ENCODE assay signal across 9 cellular contexts in the genomic region with DNA sequence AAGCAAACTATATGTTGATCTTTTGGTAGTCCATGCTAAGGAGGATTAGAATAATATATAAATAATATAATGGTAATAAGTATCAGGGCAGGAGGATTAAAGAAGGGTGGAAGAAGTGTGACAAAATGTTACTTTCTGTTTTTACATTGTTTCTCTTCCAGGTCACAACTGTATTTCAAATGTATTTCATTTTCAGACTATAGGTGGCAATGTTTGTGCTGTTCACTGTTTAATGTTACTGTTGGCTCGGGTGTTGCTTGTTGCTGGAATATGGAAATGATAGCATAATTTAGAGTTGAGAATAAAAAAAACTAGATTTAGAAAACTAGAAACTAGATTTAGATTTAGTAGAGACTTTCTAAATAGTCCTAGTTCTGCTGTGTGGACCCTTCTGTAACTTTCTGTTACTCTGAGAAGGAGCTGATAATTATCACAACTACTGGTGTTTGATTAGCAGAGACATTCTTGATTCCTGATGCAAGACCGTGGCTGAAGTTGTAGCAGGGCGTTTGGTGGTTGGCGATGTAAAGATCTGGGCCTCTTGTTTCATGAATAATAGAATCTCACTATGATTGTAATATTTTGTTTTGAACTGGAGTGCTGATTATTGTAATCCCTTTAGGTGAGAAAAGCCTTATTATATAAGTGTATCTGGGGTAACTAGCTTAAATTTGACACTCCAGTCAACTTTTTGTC. TPM values are rescaled to one million over a fixed set of nuclear protein-coding genes. Genes with fewer than 3 reads are reported as not detected.
A peak's percentile ranks its signal among the peaks of the same experiment; 100 is the strongest.
DNase-seq lines count a peak whose midpoint lies in the region; ATAC-seq, FAIRE-seq and TF ChIP-seq lines count a peak whose summit lies in the region.
"Had no signal": no experiment of that assay in that cellular context is flagged by ENCODE, and none has a peak within 500 bp of the region (broad histone marks: within the 10 kb centered on the region; RNA-seq: fewer than 3 reads in every experiment).

No MANE protein-coding gene starts in this region.

- in situ Hi-C loops in K562 (cut with MboI): no loop called here

- WGBS in K562 (ENCODE audit: insufficient coverage, low coverage, missing lambda C conversion rate): 2% methylated on average over 4 of the region's 4 CpGs

- TF ChIP-seq POLR2A in K562 (conservative IDR thresholded peaks at IDR 0.05): no peak

- no peak overlapping the region for H3K4me3 ChIP-seq in K562
- no peak overlapping the region for H3K4me3 ChIP-seq in neural cell (ENCODE audit: low read length)
- H3K4me3 ChIP-seq: BLaER1 treated with 17β-estradiol and CSF1 and Interleukin-3, amounts not matched to agents 10 nM and 100 nM had no signal

- BruUV-seq in K562 (replicated peaks; lab: Mats Ljungman, UMichigan): no TSS peak

- TF ChIP-seq CTCF in K562 (IDR thresholded peaks at IDR 0.05 in 2 of 3, conservative IDR thresholded peaks at IDR 0.05 in 1 of 3; ENCODE audit: insufficient read depth in 2 of 3, low read depth in 1 of 3, low read length in 3 of 3) (peak in 2 of 3 experiments; percentile 19 to 54; a peak in 4 of 6 replicates), neural cell (IDR thresholded peaks at IDR 0.05; ENCODE audit: poor library complexity, severe bottlenecking) (peak; percentile 61)

- DNase-seq in NCI-H1105 treated with DMSO at 0.1 percent for 48 hours (lab: John Stamatoyannopoulos, UW) (peak; percentile 11), NCI-H1105 (lab: John Stamatoyannopoulos, UW) (no peak), K562 (ENCODE audit: extremely low read depth in 1 of 4, low spot score in 3 of 4) (peak in 2 of 4 experiments; percentile 23 to 27), T-helper 9 cell (no peak), GOT3 (lab: John Stamatoyannopoulos, UW) (no peak)

- peak overlapping the region; percentile 23; the same call in 2 of the 3 replicates for H3K27ac ChIP-seq in K562 (ENCODE audit: extremely low read depth, low read depth, low read length)
- no peak overlapping the region for H3K27ac ChIP-seq in neural cell (ENCODE audit: low read length)
- H3K27ac ChIP-seq: BLaER1 treated with 17β-estradiol and CSF1 and Interleukin-3, amounts not matched to agents 10 nM and 100 nM had no signal

- no peaks in the 10 kb centered on the region for H3K9me2 ChIP-seq in neural cell (ENCODE audit: insufficient read depth, low read length)

- no peak overlapping the region for H3K9ac ChIP-seq in K562 (ENCODE audit: insufficient read depth in 1 of 2, low read depth in 2 of 2, low read length in 2 of 2)
- no peak overlapping the region for H3K9ac ChIP-seq in neural cell (ENCODE audit: low read length)
- H3K9ac ChIP-seq: BLaER1 treated with 17β-estradiol and CSF1 and Interleukin-3, amounts not matched to agents 10 nM and 100 nM had no signal

- peak; percentile 57 for FAIRE-seq in K562 (lab: Jason Lieb, UNC)

- TF ChIP-seq RAD21 in K562 (CRISPR knock-in tag; conservative IDR thresholded peaks at IDR 0.05 in 1 of 2, IDR thresholded peaks at IDR 0.05 in 1 of 2): peak; percentile 39 to 70
- peak; percentile 64 for TF ChIP-seq RAD21 in neural cell (conservative IDR thresholded peaks at IDR 0.05)

- H2AFZ ChIP-seq in K562 (ENCODE audit: low read depth, low read length): no peak overlapping the region
- H2AFZ ChIP-seq in neural cell (ENCODE audit: low read depth, low read length): no peak overlapping the region

- H3K4me2 ChIP-seq in K562 (ENCODE audit: insufficient read depth, low read length): peak overlapping the region; percentile 42; the same call in 1 of the 2 replicates
- H3K4me2 ChIP-seq in neural cell (ENCODE audit: low read length): no peak overlapping the region
- H3K4me2 ChIP-seq: BLaER1 treated with 17β-estradiol and CSF1 and Interleukin-3, amounts not matched to agents 10 nM and 100 nM had no signal

- peak; percentile 73 for ATAC-seq in HG03442 (IDR thresholded peaks at IDR 0.05; ENCODE audit: unreplicated experiment)
- peak; percentile 84 for ATAC-seq in K562
- no peak for ATAC-seq in HG03469 (IDR thresholded peaks at IDR 0.05; ENCODE audit: unreplicated experiment)

- H3K27me3 ChIP-seq in K562 (ENCODE audit: control insufficient read depth in 2 of 2, insufficient read depth in 2 of 2, low read length in 2 of 2): no peaks in the 10 kb centered on the region
- H3K27me3 ChIP-seq in neural cell (ENCODE audit: insufficient read depth, low read depth, low read length): no peaks in the 10 kb centered on the region
- H3K27me3 ChIP-seq: BLaER1 treated with 17β-estradiol and CSF1 and Interleukin-3, amounts not matched to agents 10 nM and 100 nM had no signal

- no peak for TF ChIP-seq EP300 in K562 (IDR thresholded peaks at IDR 0.05; ENCODE audit: low read length)
- no peak for TF ChIP-seq EP300 in neural cell (conservative IDR thresholded peaks at IDR 0.05; ENCODE audit: poor library complexity, severe bottlenecking)

- H3F3A ChIP-seq in neural cell (ENCODE audit: insufficient read depth, low read length, poor library complexity, severe bottlenecking): no peaks in the 10 kb centered on the region

- H3K9me3 ChIP-seq in K562 (replicated peaks; ENCODE audit: control insufficient read depth, insufficient read depth, low read depth, low read length) (no peaks in the 10 kb centered on the region), neural cell (ENCODE audit: low read length) (no peaks in the 10 kb centered on the region)
- H3K9me3 ChIP-seq: BLaER1 treated with 17β-estradiol and CSF1 and Interleukin-3, amounts not matched to agents 10 nM and 100 nM had no signal

- POLR2A ChIA-PET in K562 (lab: Yijun Ruan, JAX): interaction anchor here (0.6 to 1.4 kb wide), 3 partner anchors 11 to 74 kb away, joined by 3 read pairs; no protein-coding TSS in a partner anchor

- peaks cover 0 to 27% of the 10 kb centered on the region in 2 experiments; a peak in 4 of 5 replicates for H3K4me1 ChIP-seq in K562 (replicated peaks in 1 of 2; ENCODE audit: control insufficient read depth in 2 of 2, insufficient read depth in 2 of 2, low read length in 2 of 2)

- intact Hi-C loops in K562 (cut with micrococcal nuclease): no loop called here

- peaks cover 70% of the 10 kb centered on the region for H3K79me2 ChIP-seq in K562 (ENCODE audit: control insufficient read depth, insufficient read depth, low read length)
- H3K79me2 ChIP-seq in neural cell (replicated peaks; ENCODE audit: insufficient read depth, low read length): peaks cover 96% of the 10 kb centered on the region

- H4K20me1 ChIP-seq in K562 (replicated peaks; ENCODE audit: control insufficient read depth, insufficient read depth, low read length) (no peaks in the 10 kb centered on the region; the same call in 1 of the 2 replicates), neural cell (ENCODE audit: insufficient read depth) (peaks cover 20% of the 10 kb centered on the region)

- CTCF ChIA-PET in K562 (lab: Yijun Ruan, JAX; ENCODE audit: low intra/inter-chr PET ratio): no interaction called here

- H3K9me1 ChIP-seq in K562 (ENCODE audit: control insufficient read depth, insufficient read depth, low read length): no peaks in the 10 kb centered on the region

- H3K36me3 ChIP-seq in K562 (ENCODE audit: control insufficient read depth, insufficient read depth, low read length) (peaks cover 2% of the 10 kb centered on the region; the same call in 1 of the 3 replicates), neural cell (ENCODE audit: insufficient read depth, low read length) (peaks cover 6% of the 10 kb centered on the region)

TF ChIP-seq in K562, 482 proteins besides CTCF, POLR2A, EP300 and RAD21 (continues in another document):
- TF ChIP-seq, protein P1, sequence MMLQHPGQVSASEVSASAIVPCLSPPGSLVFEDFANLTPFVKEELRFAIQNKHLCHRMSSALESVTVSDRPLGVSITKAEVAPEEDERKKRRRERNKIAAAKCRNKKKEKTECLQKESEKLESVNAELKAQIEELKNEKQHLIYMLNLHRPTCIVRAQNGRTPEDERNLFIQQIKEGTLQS (IDR thresholded peaks at IDR 0.05): peak; percentile 52
- TF ChIP-seq, protein P1 (CRISPR knock-in tag; conservative IDR thresholded peaks at IDR 0.05): no peak

TF ChIP-seq in neural cell, 6 proteins besides CTCF, POLR2A, EP300 and RAD21 (continues in another document):
- TF ChIP-seq EZH2 (IDR thresholded peaks at IDR 0.05; ENCODE audit: borderline replicate concordance, insufficient read depth, low read length, poor library complexity, severe bottlenecking) (no peak), SMC3 (conservative IDR thresholded peaks at IDR 0.05; ENCODE audit: poor library complexity) (peak; percentile 62), MXI1 (conservative IDR thresholded peaks at IDR 0.05; ENCODE audit: poor library complexity, severe bottlenecking) (no peak)

RNA-seq across cellular contexts. Expression of a gene that starts 7.9 kb away (rescaled TPM):
- total RNA-seq in K562 (2011; cell fraction: chromatin; rRNA removed; ENCODE audit: low replicate concordance): 85.7 and 138 TPM in 2 replicates
- total RNA-seq in K562 (2011; cell fraction: nucleolus; rRNA removed): 40.2 and 48.4 TPM in 2 replicates
- total RNA-seq in K562 (2011; cell fraction: nucleoplasm; rRNA removed): 71.6 and 95.8 TPM in 2 replicates
- total RNA-seq in K562 (2014; rRNA removed): 17.3 and 21.3 TPM in 2 replicates
- total RNA-seq in K562 (2014; rRNA removed; fragmentation: Illumina TruSeq; extraction: Trizol): 16.3 and 21.7 TPM in 2 replicates
- 14.4 and 16.5 TPM in 2 replicates for total RNA-seq in K562 (2015; rRNA removed; fragmentation: Illumina TruSeq; extraction: Trizol)
- total RNA-seq in K562 (2021): 32.7 and 33.4 TPM in 2 replicates
- 11.5 and 19.9 TPM in 2 replicates for polyA plus RNA-seq in K562 (2011; rRNA removed)
- polyA plus RNA-seq in K562 (2011; cell fraction: cytosol; rRNA removed): 10.1 and 20.6 TPM in 2 replicates
- polyA plus RNA-seq in K562 (2011; cell fraction: nucleus; rRNA removed): 23.6 and 40.4 TPM in 2 replicates
- 17.9 and 22.9 TPM in 2 replicates for polyA plus RNA-seq in K562 (2012)
- polyA plus RNA-seq in K562 (2014; fragmentation: Illumina TruSeq; extraction: Trizol): 23.9 and 27.0 TPM in 2 replicates
- 10 to 100 TPM in 1 of 2 experiments, 1 to 10 TPM in 1; 8.1 to 11.1 TPM for polyA plus RNA-seq in K562 (2014; fragmentation: Nextera tagmentation; extraction: Ambion mirVana)
- 22.5 and 25.2 TPM in 2 replicates for polyA plus RNA-seq in K562 (2014; rRNA removed)
- 31.3 and 33.1 TPM in 2 replicates for polyA minus RNA-seq in K562 (2011; rRNA and poly(A)+ RNA removed)
- 15.2 and 15.9 TPM in 2 replicates for polyA minus RNA-seq in K562 (2011; cell fraction: cytosol; rRNA and poly(A)+ RNA removed)
- polyA minus RNA-seq in K562 (2011; cell fraction: nucleus; rRNA and poly(A)+ RNA removed): 30.0 and 35.5 TPM in 2 replicates
- 97.9 and 103 TPM in 2 replicates for polyA plus RNA-seq in neural cell
- polyA minus RNA-seq in neural cell: 315 and 494 TPM in 2 replicates
